ENCODE assay signal across 26 cellular contexts in genomic region chrX:45912316-45912715, GRCh38.
"Had no signal": no experiment of that assay in that cellular context is flagged by ENCODE, and none has a peak within 500 bp of the region (broad histone marks: within the 10 kb centered on the region; RNA-seq: fewer than 3 reads in every experiment).

No MANE protein-coding gene starts in this region.

- H3K4me3 ChIP-seq: coronary artery, dorsolateral prefrontal cortex, esophagus muscularis mucosa, gastrocnemius medialis, heart left ventricle had no signal

- ATAC-seq: activated CD4-positive, alpha-beta T cell treated with anti-CD3 and anti-CD28 coated beads for 36 hours; activated CD8-positive, alpha-beta memory T cell treated with anti-CD3 and anti-CD28 coated beads, Interleukin-2, amount 10 ng/mL, durations not matched to agents 7 days and 5 days; activated CD8-positive, alpha-beta T cell treated with anti-CD3 and anti-CD28 coated beads, Interleukin-2, amount 10 ng/mL, durations not matched to agents 7 days and 5 days; foreskin keratinocyte; gastrocnemius medialis; heart left ventricle had no signal

- H3K27ac ChIP-seq: brain microvascular endothelial cell, coronary artery, dorsolateral prefrontal cortex, esophagus muscularis mucosa, foreskin keratinocyte, gastrocnemius medialis, heart left ventricle had no signal

- DNase-seq: activated CD4-positive, alpha-beta memory T cell treated with anti-CD3 and anti-CD28 coated beads for 36 hours; activated CD4-positive, alpha-beta T cell treated with anti-CD3 and anti-CD28 coated beads for 36 hours; activated CD4-positive, alpha-beta T cell treated with anti-CD3 and anti-CD28 coated beads, Interleukin-2, amount 10 ng/mL, durations not matched to agents 24 days and 14 days; activated CD4-positive, CD25-positive, alpha-beta regulatory T cell; activated CD4-positive, CD25-positive, alpha-beta regulatory T cell treated with anti-CD3 and anti-CD28 coated beads, Interleukin-2, amount 50 U/mL, for 72 hours; activated CD8-positive, alpha-beta memory T cell treated with anti-CD3 and anti-CD28 coated beads, Interleukin-2, amount 10 ng/mL, durations not matched to agents 7 days and 5 days; activated CD8-positive, alpha-beta memory T cell treated with anti-CD3 and anti-CD28 coated beads, Interleukin-2, amount 50 U/mL, for 4 hours; activated CD8-positive, alpha-beta T cell treated with anti-CD3 and anti-CD28 coated beads, Interleukin-2, amount 10 ng/mL, durations not matched to agents 7 days and 5 days; activated gamma-delta T cell treated with Interleukin-2 at 50 U/mL for 16 hours; activated naive CD4-positive, alpha-beta T cell treated with anti-CD3 and anti-CD28 coated beads, Interleukin-2, amount 50 U/mL, for 16 hours; activated naive CD4-positive, alpha-beta T cell treated with Interleukin-2 at 50 U/mL for 16 hours; activated T-cell treated with anti-CD3 and anti-CD28 coated beads, Interleukin-2, amount 50 U/mL, for 1 hour; activated T-cell treated with anti-CD3 and anti-CD28 coated beads, Interleukin-2, amount 50 U/mL, for 48 hours; amniotic stem cell; anterior cingulate cortex; brain microvascular endothelial cell; dorsolateral prefrontal cortex; effector memory CD4-positive, alpha-beta T cell; endodermal cell; erythroblast; foreskin keratinocyte; gastrocnemius medialis; glutamatergic neuron; heart left ventricle had no signal

- H3K27me3 ChIP-seq: brain microvascular endothelial cell, esophagus muscularis mucosa, foreskin keratinocyte, gastrocnemius medialis had no signal

- H3K4me1 ChIP-seq: esophagus muscularis mucosa, foreskin keratinocyte, gastrocnemius medialis, heart left ventricle had no signal

- H3K36me3 ChIP-seq: brain microvascular endothelial cell, esophagus muscularis mucosa, gastrocnemius medialis, heart left ventricle had no signal

- H3K9me3 ChIP-seq: esophagus muscularis mucosa, gastrocnemius medialis, heart left ventricle had no signal
